ENCODE assay signal across 8 cellular contexts in genomic region chr16:11354733-11355574, GRCh38. TPM values are rescaled to one million over a fixed set of nuclear protein-coding genes. Genes with fewer than 3 reads are reported as not detected.
DNase-seq lines count a peak whose midpoint lies in the region; ATAC-seq and TF ChIP-seq lines count a peak whose summit lies in the region.

No MANE protein-coding gene starts in this region.

- no peak overlapping the region for H2AFZ ChIP-seq in SU-DHL-6 (ENCODE audit: low read depth, low read length, severe bottlenecking)

- H4K20me1 ChIP-seq in SU-DHL-6 (ENCODE audit: low read depth, low read length), result no peaks in the 10 kb centered on the region

- peak overlapping the region; percentile 93 for H3K27ac Mint-ChIP-seq in activated naive CD8-positive, alpha-beta T cell

- no peaks in the 10 kb centered on the region for H3K9me2 ChIP-seq in SU-DHL-6 (replicated peaks; ENCODE audit: insufficient read depth, low read length)

- H3K9me3 ChIP-seq in SU-DHL-6 (ENCODE audit: insufficient read depth, low read length) (no peaks in the 10 kb centered on the region), spleen (no peaks in the 10 kb centered on the region), BE2C (no peaks in the 10 kb centered on the region)

- TF ChIP-seq POLR2A in GM18505 (IDR thresholded peaks at IDR 0.05; ENCODE audit: borderline replicate concordance, extremely low read depth, insufficient read depth, insufficient read length) (no peak), spleen (IDR thresholded peaks at IDR 0.05) (no peak)

- peak overlapping the region; percentile 83 for H3K4me3 Mint-ChIP-seq in activated naive CD8-positive, alpha-beta T cell

- H3K9me3 Mint-ChIP-seq in activated naive CD8-positive, alpha-beta T cell (ENCODE audit: low read depth), result no peaks in the 10 kb centered on the region

- H3K27me3 Mint-ChIP-seq in activated naive CD8-positive, alpha-beta T cell, result no peaks in the 10 kb centered on the region

- DNase-seq in spleen (peak; percentile 88), BE2C (no peak), NCI-H510A (lab: John Stamatoyannopoulos, UW) (no peak), NCI-H1436 (lab: John Stamatoyannopoulos, UW) (no peak)

- H3K79me2 ChIP-seq in SU-DHL-6 (ENCODE audit: insufficient read depth, low read length), result no peaks in the 10 kb centered on the region

- H3K4me1 Mint-ChIP-seq in activated naive CD8-positive, alpha-beta T cell (ENCODE audit: low read depth), result peaks cover 55% of the 10 kb centered on the region

- no peaks in the 10 kb centered on the region for H3K27me3 ChIP-seq in SU-DHL-6 (ENCODE audit: low read length)
- peaks cover 0 to 38% (median 5%) of the 10 kb centered on the region in 7 donors for H3K27me3 ChIP-seq in spleen (replicated peaks in 1 of 7)
- no peaks in the 10 kb centered on the region for H3K27me3 ChIP-seq in BE2C

- H3K4me1 ChIP-seq in spleen (peaks cover 22 to 71% (median 46%) of the 10 kb centered on the region in 6 donors), BE2C (no peaks in the 10 kb centered on the region)

- WGBS in spleen, 5 donors, result 26 to 39% (median 30%) methylated on average over 11 of the region's 11 CpGs

- 0 out of 2 replicates have a peak overlapping the region, but pooled peaks have one; percentile 1 for H3K9ac ChIP-seq in SU-DHL-6 (ENCODE audit: low read length)

- intact Hi-C loops in spleen (cut with DNase I; ENCODE audit: low total_unique reads), result loop anchor here (5.0 kb wide), 2 partner anchors 98 to 388 kb away; partner anchors contain the start of gene SOCS1

- H3K27ac ChIP-seq in SU-DHL-6 (ENCODE audit: low read depth, low read length) (peak overlapping the region; percentile 49), spleen (peak overlapping the region in 6 of 8 donors; percentile 13 to 65 (median 48))

- peaks cover 23% of the 10 kb centered on the region for H3F3A ChIP-seq in SU-DHL-6 (ENCODE audit: insufficient read depth)

- H3K4me2 ChIP-seq in SU-DHL-6 (ENCODE audit: low read depth, low read length, poor library complexity, severe bottlenecking), result peak overlapping the region; percentile 38

- H3K4me3 ChIP-seq in SU-DHL-6 (ENCODE audit: insufficient read depth, low read length, poor library complexity, severe bottlenecking), result no peak overlapping the region
- H3K4me3 ChIP-seq in spleen, result peak overlapping the region in 1 of 8 donors; percentile 5
- H3K4me3 ChIP-seq in BE2C (ENCODE audit: low read depth, low read length), result no peak overlapping the region

- ATAC-seq in GM18505 (IDR thresholded peaks at IDR 0.05; ENCODE audit: unreplicated experiment) (peak; percentile 65), HG02884 (IDR thresholded peaks at IDR 0.05; ENCODE audit: unreplicated experiment) (peak; percentile 60)

- peaks cover 5% of the 10 kb centered on the region for H3K36me3 Mint-ChIP-seq in activated naive CD8-positive, alpha-beta T cell

- TF ChIP-seq CTCF in SU-DHL-6 (IDR thresholded peaks at IDR 0.05; ENCODE audit: insufficient read depth, low read length, poor library complexity, severe bottlenecking) (no peak), spleen (IDR thresholded peaks at IDR 0.05 in 8 of 11, conservative IDR thresholded peaks at IDR 0.05 in 3 of 11) (no peak), BE2C (IDR thresholded peaks at IDR 0.05; ENCODE audit: low read depth, low read length) (no peak)

- peaks cover 7% of the 10 kb centered on the region for H3K36me3 ChIP-seq in SU-DHL-6 (ENCODE audit: low read length)
- H3K36me3 ChIP-seq in spleen, result no peaks in the 10 kb centered on the region
- H3K36me3 ChIP-seq in BE2C, result no peaks in the 10 kb centered on the region

RNA-seq across cellular contexts. Expression of gene RMI2, which starts 9.7 kb away (rescaled TPM):
- total RNA-seq in spleen, result 1 to 10 TPM; 2.4 to 5.7 (median 3.7) TPM
- polyA plus RNA-seq in spleen, result 10 to 100 TPM in 1 of 3 donors, 1 to 10 TPM in 2; 4.4 to 23.6 (median 5.8) TPM
- 4.9 TPM for polyA plus RNA-seq in BE2C (2012; ENCODE audit: insufficient read depth, insufficient read length, low read depth)
